Comparison of ENCODE assay signal across 15 cellular contexts in the genomic region with DNA sequence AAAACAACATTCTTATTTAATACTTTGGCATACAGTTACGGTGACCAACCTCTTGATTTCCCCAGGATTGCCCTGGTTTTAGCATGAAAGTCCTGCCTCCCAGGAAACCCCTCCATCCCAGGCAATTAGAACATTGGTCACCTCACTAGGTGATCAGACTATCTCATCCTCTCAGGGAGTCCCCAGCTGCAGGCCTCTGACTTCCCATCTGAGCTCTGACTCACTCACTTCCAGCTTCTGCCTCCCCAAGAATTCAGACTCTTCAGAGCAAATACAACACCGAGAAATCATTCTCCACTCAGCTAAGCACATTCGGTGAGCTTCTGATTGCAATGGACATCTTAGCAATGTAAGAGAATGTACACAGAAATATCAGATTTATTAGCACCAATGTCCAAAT.
DNase-seq lines count a peak whose midpoint lies in the region; ATAC-seq and TF ChIP-seq lines count a peak whose summit lies in the region.
"Had no signal": no experiment of that assay in that cellular context is flagged by ENCODE, and none has a peak within 500 bp of the region (broad histone marks: within the 10 kb centered on the region; RNA-seq: fewer than 3 reads in every experiment).

No MANE protein-coding gene starts in this region.

- TF ChIP-seq CTCF in AG04449 (IDR thresholded peaks at IDR 0.05; ENCODE audit: insufficient read depth, low read length, missing control alignments) (no peak), kidney epithelial cell (IDR thresholded peaks at IDR 0.05; ENCODE audit: insufficient read depth, low read length, poor library complexity, severe bottlenecking) (no peak)

- no peaks in the 10 kb centered on the region for H3K27me3 ChIP-seq in kidney epithelial cell (ENCODE audit: control insufficient read depth, insufficient read depth, low read length)

- H3K4me1 Mint-ChIP-seq in activated CD8-positive, alpha-beta T cell treated with anti-CD3 and anti-CD28 coated beads, Interleukin-2, amount 10 ng/mL, durations not matched to agents 7 days and 5 days (ENCODE audit: low read depth): no peaks in the 10 kb centered on the region

- peaks cover 5% of the 10 kb centered on the region for H3K27me3 Mint-ChIP-seq in activated CD8-positive, alpha-beta T cell treated with anti-CD3 and anti-CD28 coated beads, Interleukin-2, amount 10 ng/mL, durations not matched to agents 7 days and 5 days (ENCODE audit: low read depth)
- H3K27me3 Mint-ChIP-seq: B cell had no signal

- no peaks in the 10 kb centered on the region for H3K36me3 ChIP-seq in kidney epithelial cell (ENCODE audit: control insufficient read depth, insufficient read depth, low read length)

- DNase-seq in AG04449 (ENCODE audit: low read depth, low spot score): peak; percentile 49
- DNase-seq in HCEC 1CT: peak; percentile 42
- DNase-seq in astrocyte of the hippocampus (ENCODE audit: low read depth, low spot score): peak; percentile 70
- peak; percentile 70 for DNase-seq in kidney epithelial cell (ENCODE audit: low read depth)
- DNase-seq in activated CD8-positive, alpha-beta T cell treated with anti-CD3 and anti-CD28 coated beads, Interleukin-2, amount 10 ng/mL, durations not matched to agents 7 days and 5 days: no peak
- no peak for DNase-seq in HuH-7 (ENCODE audit: low spot score)
- no peak for DNase-seq in SK-N-DZ (ENCODE audit: low spot score)
- DNase-seq: activated naive CD8-positive, alpha-beta T cell treated with anti-CD3 and anti-CD28 coated beads, Interleukin-2, amount 10 ng/mL, durations not matched to agents 7 days and 5 days; DMS79; H7; NK-92 treated with Interleukin-12 subunit alpha and Interleukin-12 subunit beta, amount 100 ng/mL, for 24 hours; trophoblast cell had no signal

- H3K4me3 Mint-ChIP-seq in activated CD8-positive, alpha-beta T cell treated with anti-CD3 and anti-CD28 coated beads, Interleukin-2, amount 10 ng/mL, durations not matched to agents 7 days and 5 days: no peak overlapping the region
- H3K4me3 Mint-ChIP-seq: activated naive CD8-positive, alpha-beta T cell treated with anti-CD3 and anti-CD28 coated beads, Interleukin-2, amount 10 ng/mL, durations not matched to agents 7 days and 5 days; B cell had no signal

- no peak overlapping the region for H3K4me3 ChIP-seq in AG04449 (ENCODE audit: low read depth, low read length)
- no peak overlapping the region for H3K4me3 ChIP-seq in kidney epithelial cell (ENCODE audit: low read depth, low read length)
- H3K4me3 ChIP-seq: coronary artery had no signal

- no peak for ATAC-seq in GM21786 (IDR thresholded peaks at IDR 0.05; ENCODE audit: unreplicated experiment)
- no peak for ATAC-seq in activated CD8-positive, alpha-beta T cell treated with anti-CD3 and anti-CD28 coated beads, Interleukin-2, amount 10 ng/mL, durations not matched to agents 7 days and 5 days

- no peaks in the 10 kb centered on the region for H3K36me3 Mint-ChIP-seq in activated CD8-positive, alpha-beta T cell treated with anti-CD3 and anti-CD28 coated beads, Interleukin-2, amount 10 ng/mL, durations not matched to agents 7 days and 5 days (ENCODE audit: low read depth)
- H3K36me3 Mint-ChIP-seq: activated naive CD8-positive, alpha-beta T cell treated with anti-CD3 and anti-CD28 coated beads, Interleukin-2, amount 10 ng/mL, durations not matched to agents 7 days and 5 days had no signal

- H3K9me3 Mint-ChIP-seq in activated CD8-positive, alpha-beta T cell treated with anti-CD3 and anti-CD28 coated beads, Interleukin-2, amount 10 ng/mL, durations not matched to agents 7 days and 5 days (ENCODE audit: insufficient read depth): no peaks in the 10 kb centered on the region
- H3K9me3 Mint-ChIP-seq: activated naive CD8-positive, alpha-beta T cell treated with anti-CD3 and anti-CD28 coated beads, Interleukin-2, amount 10 ng/mL, durations not matched to agents 7 days and 5 days had no signal

- H3K27ac Mint-ChIP-seq in activated CD8-positive, alpha-beta T cell treated with anti-CD3 and anti-CD28 coated beads, Interleukin-2, amount 10 ng/mL, durations not matched to agents 7 days and 5 days: no peak overlapping the region
- H3K27ac Mint-ChIP-seq: activated naive CD8-positive, alpha-beta T cell treated with anti-CD3 and anti-CD28 coated beads, Interleukin-2, amount 10 ng/mL, durations not matched to agents 7 days and 5 days; B cell had no signal

- CTCF ChIA-PET in AG04449 (lab: Yijun Ruan, JAX): interaction anchor here (0.9 kb wide), 2 partner anchors 27 to 262 kb away, joined by 3 read pairs; no protein-coding TSS in a partner anchor
- CTCF ChIA-PET in activated CD8-positive, alpha-beta T cell treated with anti-CD3 and anti-CD28 coated beads, Interleukin-2, amount 10 ng/mL, durations not matched to agents 7 days and 5 days (lab: Charles Lee): no interaction called here

- POLR2A ChIA-PET in AG04449 (lab: Yijun Ruan, JAX): interaction anchor here (0.5 to 1.1 kb wide), 4 partner anchors 15 to 220 kb away, joined by 3 to 5 read pairs (median 4); no protein-coding TSS in a partner anchor
- POLR2A ChIA-PET in activated CD8-positive, alpha-beta T cell treated with anti-CD3 and anti-CD28 coated beads, Interleukin-2, amount 10 ng/mL, durations not matched to agents 7 days and 5 days (lab: Charles Lee): no interaction called here

Comparison
In these comparisons a context has a peak if more than half of its experiments do, and no peak if none do; other contexts are left out.
1. DNase-seq: peak in AG04449 (single experiment), HCEC 1CT (single experiment), astrocyte of the hippocampus (single experiment) and kidney epithelial cell (single experiment); none in activated CD8-positive, alpha-beta T cell treated with anti-CD3 and anti-CD28 coated beads, Interleukin-2, amount 10 ng/mL, durations not matched to agents 7 days and 5 days (single experiment), HuH-7 (single experiment) and SK-N-DZ (single experiment).